9 cellular contexts compared by ENCODE assay signal in the genomic region with DNA sequence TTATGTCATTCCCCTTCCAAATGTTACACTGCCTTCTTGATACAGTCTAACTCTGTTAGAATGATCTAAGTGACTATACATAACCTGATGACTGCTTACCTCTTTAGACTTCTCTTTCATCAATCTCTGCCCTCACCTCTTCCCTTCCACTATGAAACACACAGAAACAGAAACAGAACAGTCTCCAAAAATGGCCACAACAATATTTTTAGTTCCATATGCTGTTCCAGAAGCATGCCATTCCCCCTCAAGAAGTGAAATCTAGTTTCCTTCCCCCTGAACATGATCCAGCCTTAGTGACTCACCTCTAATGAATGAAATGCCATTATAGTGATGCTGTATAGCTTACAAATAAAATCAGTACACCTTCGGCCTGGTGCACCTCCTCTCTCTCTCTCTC.
DNase-seq lines count a peak whose midpoint lies in the region; ATAC-seq, FAIRE-seq and TF ChIP-seq lines count a peak whose summit lies in the region.
"Had no signal": no experiment of that assay in that cellular context is flagged by ENCODE, and none has a peak within 500 bp of the region (broad histone marks: within the 10 kb centered on the region; RNA-seq: fewer than 3 reads in every experiment).

No MANE protein-coding gene starts in this region.

- H3K9me3 ChIP-seq in mammary epithelial cell (replicated peaks; ENCODE audit: insufficient read depth, low read length) (no peaks in the 10 kb centered on the region), kidney (ENCODE audit: control insufficient read depth in 1 of 2, low read length in 2 of 2) (no peaks in the 10 kb centered on the region), stomach (peaks cover 0 to 7% (median 0%) of the 10 kb centered on the region in 4 donors)

- H3K4me2 ChIP-seq in mammary epithelial cell (ENCODE audit: insufficient read depth, low read depth, low read length): peak overlapping the region; percentile 66

- H3K27ac ChIP-seq in mammary epithelial cell (ENCODE audit: insufficient read depth, low read depth, low read length) (peak overlapping the region; percentile 84), kidney (ENCODE audit: low read depth in 2 of 2, low read length in 2 of 2) (no peak overlapping the region), stomach (no peak overlapping the region)

- CTCF ChIA-PET in mammary epithelial cell (lab: Charles Lee; ENCODE audit: low non-redundant PET): no interaction called here

- H3K4me3 ChIP-seq in mammary epithelial cell (replicated peaks in 1 of 3; ENCODE audit: insufficient read depth in 1 of 3, low read depth in 2 of 3, low read length in 3 of 3) (no peak overlapping the region), retinal pigment epithelial cell (ENCODE audit: low read length) (no peak overlapping the region), kidney (ENCODE audit: low read length in 2 of 2) (no peak overlapping the region), stomach (no peak overlapping the region)

- ATAC-seq in GM18870 (IDR thresholded peaks at IDR 0.05; ENCODE audit: unreplicated experiment): peak; percentile 63
- peak; percentile 40 for ATAC-seq in HG03442 (IDR thresholded peaks at IDR 0.05; ENCODE audit: unreplicated experiment)
- no peak for ATAC-seq in GM19463 (IDR thresholded peaks at IDR 0.05; ENCODE audit: unreplicated experiment)

- BruUV-seq in mammary epithelial cell (replicated peaks; lab: Mats Ljungman, UMichigan): no TSS peak

- H3K9ac ChIP-seq in mammary epithelial cell (ENCODE audit: insufficient read depth, low read length): no peak overlapping the region
- no peak overlapping the region for H3K9ac ChIP-seq in kidney (ENCODE audit: low read length in 2 of 2)

- no peaks in the 10 kb centered on the region for H3K36me3 ChIP-seq in mammary epithelial cell (ENCODE audit: insufficient read depth, low read length)
- H3K36me3 ChIP-seq in kidney (ENCODE audit: control insufficient read depth in 1 of 2, insufficient read depth in 2 of 2, low read length in 2 of 2): no peaks in the 10 kb centered on the region
- H3K36me3 ChIP-seq in stomach: no peaks in the 10 kb centered on the region

- H2AFZ ChIP-seq in mammary epithelial cell (ENCODE audit: low read depth, low read length): peak overlapping the region; percentile 84

- H3K79me2 ChIP-seq in mammary epithelial cell (ENCODE audit: insufficient read depth, low read length): no peaks in the 10 kb centered on the region

- no peak for TF ChIP-seq POLR2A in stomach (IDR thresholded peaks at IDR 0.05)

- TF ChIP-seq CTCF in mammary epithelial cell (conservative IDR thresholded peaks at IDR 0.05 in 1 of 2, IDR thresholded peaks at IDR 0.05 in 1 of 2; ENCODE audit: extremely low read depth in 1 of 2, insufficient read depth in 1 of 2, low read depth in 1 of 2, low read length in 2 of 2) (no peak), retinal pigment epithelial cell (conservative IDR thresholded peaks at IDR 0.05; ENCODE audit: low read depth, low read length) (no peak), kidney (IDR thresholded peaks at IDR 0.05; ENCODE audit: borderline replicate concordance, extremely low read depth, insufficient read depth) (no peak), stomach (IDR thresholded peaks at IDR 0.05) (no peak)

- dilution Hi-C loops in mammary epithelial cell (cut with HindIII; ENCODE audit: low sequenced_read_pairs): no loop called here

- H3K27me3 ChIP-seq in mammary epithelial cell (ENCODE audit: insufficient read depth, low read length): no peaks in the 10 kb centered on the region
- H3K27me3 ChIP-seq in stomach: no peaks in the 10 kb centered on the region

- DNase-seq in mammary epithelial cell (peak; percentile 63), retinal pigment epithelial cell (ENCODE audit: low read depth) (peak; percentile 62), kidney (no peak), stomach (no peak)
- no peak for DNase-seq in stimulated activated CD4-positive, alpha-beta T cell treated with anti-CD3 and anti-CD28 coated beads, Interleukin-4, amount 100 ng/mL, for 4 hours
- DNase-seq: cortex of kidney had no signal

- no peak for TF ChIP-seq EP300 in stomach (IDR thresholded peaks at IDR 0.05)

- H4K20me1 ChIP-seq in mammary epithelial cell (ENCODE audit: insufficient read depth, low read length): no peaks in the 10 kb centered on the region

- WGBS in mammary epithelial cell (ENCODE audit: low coverage, missing lambda C conversion rate): 27% methylated on average over 1 of the region's 1 CpG
- 43 to 70% (median 64%) methylated on average over 1 of the region's 1 CpG for WGBS in stomach, 5 donors

- intact Hi-C loops in mammary epithelial cell (cut with micrococcal nuclease) (loop anchor here (5.0 kb wide), 2 partner anchors 45 to 245 kb away; no protein-coding TSS in a partner anchor), kidney (cut with DNase I) (no loop called here), stomach (cut with DNase I; ENCODE audit: low total_unique reads) (no loop called here)

- H3K4me1 ChIP-seq in mammary epithelial cell (ENCODE audit: insufficient read depth, low read length) (peaks cover 10% of the 10 kb centered on the region), kidney (ENCODE audit: control insufficient read depth in 1 of 2, insufficient read depth in 1 of 2, low read depth in 1 of 2, low read length in 2 of 2) (no peaks in the 10 kb centered on the region), stomach (no peaks in the 10 kb centered on the region)

- in situ Hi-C loops in mammary epithelial cell (cut with MboI; ENCODE audit: low sequenced_read_pairs in 2 of 2): no loop called here

- no peak for FAIRE-seq in kidney (lab: Jason Lieb, UNC)

Comparison
In these comparisons a context has a peak if more than half of its experiments do, and no peak if none do; other contexts are left out.
1. DNase-seq: peak in mammary epithelial cell (single experiment) and retinal pigment epithelial cell (single experiment); none in kidney (single experiment), stimulated activated CD4-positive, alpha-beta T cell treated with anti-CD3 and anti-CD28 coated beads, Interleukin-4, amount 100 ng/mL, for 4 hours (0 of 2) and stomach (single experiment).